ENCODE assay signal across 25 cellular contexts in genomic region chr1:15750924-15751323, GRCh38. TPM values are rescaled to one million over a fixed set of nuclear protein-coding genes. Genes with fewer than 3 reads are reported as not detected.
A peak's percentile ranks its signal among the peaks of the same experiment; 100 is the strongest.
DNase-seq lines count a peak whose midpoint lies in the region; ATAC-seq, FAIRE-seq and TF ChIP-seq lines count a peak whose summit lies in the region.
"Had no signal": no experiment of that assay in that cellular context is flagged by ENCODE, and none has a peak within 500 bp of the region (broad histone marks: within the 10 kb centered on the region; RNA-seq: fewer than 3 reads in every experiment).

No MANE protein-coding gene starts in this region.

- H2AFZ ChIP-seq in HepG2 (ENCODE audit: low read length), result no peak overlapping the region
- H2AFZ ChIP-seq: PC-9 had no signal

- TF ChIP-seq EP300 in HepG2 (IDR thresholded peaks at IDR 0.05; ENCODE audit: low read depth in 2 of 2, low read length in 2 of 2), result no peak
- no peak for TF ChIP-seq EP300 in HepG2 (CRISPR knock-in tag; IDR thresholded peaks at IDR 0.05; ENCODE audit: borderline replicate concordance)

- intact Hi-C loops in HepG2 (cut with micrococcal nuclease; ENCODE audit: unreplicated experiment), result no loop called here
- intact Hi-C loops in right lobe of liver (cut with DNase I), result no loop called here
- intact Hi-C loops in kidney (cut with DNase I), result no loop called here
- intact Hi-C loops in posterior vena cava (cut with DNase I), result no loop called here
- intact Hi-C loops in MCF 10A (cut with micrococcal nuclease), result no loop called here

- no peaks in the 10 kb centered on the region for H4K20me1 ChIP-seq in HepG2 (ENCODE audit: insufficient read depth, low read length)

- H3K4me2 ChIP-seq in HepG2 (ENCODE audit: low read depth, low read length), result peak overlapping the region; percentile 18; the same call in 1 of the 2 replicates
- H3K4me2 ChIP-seq: KMS-11, PC-9 had no signal

- 4% methylated on average over 5 of the region's 12 CpGs for WGBS in HepG2 (ENCODE audit: low lambda C conversion rate)
- 59% methylated on average over 2 of the region's 12 CpGs for WGBS in right lobe of liver (ENCODE audit: insufficient coverage, low coverage, low lambda C conversion rate, missing lambda C conversion rate)

- TF ChIP-seq CTCF in HepG2 (CRISPR knock-in tag; IDR thresholded peaks at IDR 0.05) (no peak), right lobe of liver (IDR thresholded peaks at IDR 0.05) (no peak), kidney (IDR thresholded peaks at IDR 0.05; ENCODE audit: borderline replicate concordance, extremely low read depth, insufficient read depth) (no peak), foreskin fibroblast (IDR thresholded peaks at IDR 0.05; ENCODE audit: low read depth, low read length) (no peak), MCF 10A (IDR thresholded peaks at IDR 0.05; ENCODE audit: unreplicated experiment) (no peak)

- H3K4me1 Mint-ChIP-seq in MCF 10A (ENCODE audit: insufficient read depth, unreplicated experiment), result peaks cover 1% of the 10 kb centered on the region
- H3K4me1 Mint-ChIP-seq: CD4-positive, CD25-positive, alpha-beta regulatory T cell; IgD-negative memory B cell had no signal

- H3K36me3 ChIP-seq in HepG2 (replicated peaks in 1 of 2; ENCODE audit: control insufficient read depth in 1 of 2, insufficient read depth in 2 of 2, low read length in 2 of 2) (no peaks in the 10 kb centered on the region), right lobe of liver (no peaks in the 10 kb centered on the region), kidney (ENCODE audit: control insufficient read depth in 1 of 2, insufficient read depth in 2 of 2, low read length in 2 of 2) (no peaks in the 10 kb centered on the region)

- TF ChIP-seq RAD21 in HepG2 (CRISPR knock-in tag; IDR thresholded peaks at IDR 0.05), result no peak

- BruUV-seq in HepG2 (replicated peaks; lab: Mats Ljungman, UMichigan), result no TSS peak
- no TSS peak for BruUV-seq in MCF 10A (replicated peaks; lab: Mats Ljungman, UMichigan)

- H3K4me3 ChIP-seq in HepG2 (replicated peaks in 1 of 3; ENCODE audit: insufficient read depth in 1 of 3, low read depth in 2 of 3, low read length in 3 of 3) (no peak overlapping the region), right lobe of liver (no peak overlapping the region), kidney (ENCODE audit: low read length in 2 of 2) (no peak overlapping the region), foreskin fibroblast (ENCODE audit: low read depth in 1 of 2, low read length in 2 of 2) (no peak overlapping the region)
- H3K4me3 ChIP-seq: PC-9 had no signal

- FAIRE-seq in HepG2 (lab: Jason Lieb, UNC) (no peak), kidney (lab: Jason Lieb, UNC) (no peak)
- FAIRE-seq: D721Med, GM18507, H54, HTR-8/SVneo had no signal

- H3K79me2 ChIP-seq in HepG2 (ENCODE audit: insufficient read depth, low read length), result no peaks in the 10 kb centered on the region

- H3K27ac ChIP-seq in HepG2 (ENCODE audit: extremely low read length, insufficient read depth, low read length) (no peak overlapping the region), right lobe of liver (no peak overlapping the region), kidney (ENCODE audit: low read depth in 2 of 2, low read length in 2 of 2) (no peak overlapping the region)
- H3K27ac ChIP-seq: KMS-11, PC-9 had no signal

- ATAC-seq in HepG2 (no peak), right lobe of liver (no peak), HG03097 (IDR thresholded peaks at IDR 0.05; ENCODE audit: low FRiP score, unreplicated experiment) (no peak)

- H3K36me3 Mint-ChIP-seq in MCF 10A (ENCODE audit: insufficient read depth, unreplicated experiment), result no peaks in the 10 kb centered on the region
- H3K36me3 Mint-ChIP-seq: CD4-positive, CD25-positive, alpha-beta regulatory T cell had no signal

- POLR2A ChIA-PET in HepG2 (lab: Yijun Ruan, JAX) (interaction anchor here (0.6 to 0.7 kb wide), 2 partner anchors 33 to 286 kb away, joined by 3 to 4 read pairs; no protein-coding TSS in a partner anchor), MCF 10A (lab: Yijun Ruan, JAX) (no interaction called here)

- no peak overlapping the region for H3K9ac ChIP-seq in HepG2 (ENCODE audit: insufficient read depth, low read depth, low read length)
- H3K9ac ChIP-seq in kidney (ENCODE audit: low read length in 2 of 2), result no peak overlapping the region
- H3K9ac ChIP-seq: KMS-11 had no signal

- in situ Hi-C loops in HepG2 (cut with HindIII; ENCODE audit: extremely low pct_ligation_motif_present, low pct_unique_long_range_greater_than_20kb), result no loop called here

- no peaks in the 10 kb centered on the region for H3K27me3 Mint-ChIP-seq in MCF 10A (ENCODE audit: insufficient read depth, unreplicated experiment)

- H3K27ac Mint-ChIP-seq in MCF 10A (ENCODE audit: low read depth, unreplicated experiment), result no peak overlapping the region
- H3K27ac Mint-ChIP-seq: CD4-positive, CD25-positive, alpha-beta regulatory T cell; IgD-negative memory B cell had no signal

- TF ChIP-seq POLR2A in HepG2 (IDR thresholded peaks at IDR 0.05; ENCODE audit: insufficient read depth in 1 of 2, low read depth in 2 of 2, low read length in 2 of 2) (no peak), right lobe of liver (IDR thresholded peaks at IDR 0.05) (no peak)

- no peaks in the 10 kb centered on the region for H3K9me3 Mint-ChIP-seq in MCF 10A (ENCODE audit: unreplicated experiment)

- no peaks in the 10 kb centered on the region for H3K9me3 ChIP-seq in HepG2 (ENCODE audit: low read length)
- no peaks in the 10 kb centered on the region for H3K9me3 ChIP-seq in right lobe of liver
- H3K9me3 ChIP-seq in kidney (ENCODE audit: control insufficient read depth in 1 of 2, low read length in 2 of 2), result no peaks in the 10 kb centered on the region

- H3K27me3 ChIP-seq in HepG2 (ENCODE audit: control insufficient read depth in 1 of 2, insufficient read depth in 2 of 2, low read length in 2 of 2), result peaks cover 1 to 31% of the 10 kb centered on the region in 2 experiments
- no peaks in the 10 kb centered on the region for H3K27me3 ChIP-seq in right lobe of liver

- H3K4me1 ChIP-seq in HepG2 (ENCODE audit: insufficient read depth, low read length) (peaks cover 67% of the 10 kb centered on the region), right lobe of liver (no peaks in the 10 kb centered on the region), kidney (ENCODE audit: control insufficient read depth in 1 of 2, insufficient read depth in 1 of 2, low read depth in 1 of 2, low read length in 2 of 2) (peaks cover 0 to 15% of the 10 kb centered on the region in 2 donors)

- CTCF ChIA-PET in HepG2 (lab: Yijun Ruan, JAX; ENCODE audit: low intra/inter-chr PET ratio, low total read pairs), result no interaction called here
- CTCF ChIA-PET in MCF 10A (lab: Yijun Ruan, JAX), result no interaction called here

- DNase-seq in HepG2 (ENCODE audit: low spot score), result no peak
- no peak for DNase-seq in right lobe of liver
- DNase-seq in kidney, result peak; percentile 53
- DNase-seq in posterior vena cava (ENCODE audit: low spot score), result peak; percentile 75
- DNase-seq in foreskin fibroblast, result no peak
- no peak for DNase-seq in MCF 10A (ENCODE audit: unreplicated experiment)
- DNase-seq: CD4-positive, CD25-positive, alpha-beta regulatory T cell; NCI-H1048; NCI-H1417; NCI-H1694; NCI-H2029 treated with DMSO at 0.1 percent for 48 hours; NCI-H446 treated with DMSO at 0.1 percent for 48 hours; NCI-H526; PC-9; SHP77 treated with DMSO at 0.1 percent for 48 hours had no signal

- H3K4me3 Mint-ChIP-seq in MCF 10A (ENCODE audit: unreplicated experiment), result no peak overlapping the region
- H3K4me3 Mint-ChIP-seq: CD4-positive, CD25-positive, alpha-beta regulatory T cell; IgD-negative memory B cell had no signal

RNA-seq across cellular contexts. Expression of gene FBLIM1, which starts 7.7 kb away (rescaled TPM):
- 9.2 and 10.6 TPM in 2 replicates for total RNA-seq in HepG2 (2016; rRNA removed; fragmentation: Illumina TruSeq; extraction: Trizol)
- 2.3 and 2.6 TPM in 2 replicates for total RNA-seq in HepG2 (2016; cell fraction: cytosol; rRNA removed; fragmentation: Illumina TruSeq; extraction: Trizol; ENCODE audit: low read depth)
- total RNA-seq in HepG2 (2016; cell fraction: insoluble cytoplasmic fraction; rRNA removed; fragmentation: Illumina TruSeq; extraction: Trizol), result 9.3 and 10.5 TPM in 2 replicates
- 7.4 and 8.7 TPM in 2 replicates for total RNA-seq in HepG2 (2016; cell fraction: membrane; rRNA removed; fragmentation: Illumina TruSeq; extraction: Trizol)
- 4.4 and 5.9 TPM in 2 replicates for total RNA-seq in HepG2 (2016; cell fraction: nucleus; rRNA removed; fragmentation: Illumina TruSeq; extraction: Trizol)
- polyA plus RNA-seq in HepG2 (2011; rRNA removed), result 23.0 and 24.6 TPM in 2 replicates
- 15.7 and 22.9 TPM in 2 replicates for polyA plus RNA-seq in HepG2 (2011; cell fraction: cytosol; rRNA removed)
- 22.7 and 27.5 TPM in 2 replicates for polyA plus RNA-seq in HepG2 (2011; cell fraction: nucleus; rRNA removed)
- polyA plus RNA-seq in HepG2 (2012), result 2.8 and 7.8 TPM in 2 replicates
- 2.9 and 3.0 TPM in 2 replicates for polyA plus RNA-seq in HepG2 (2016; cell fraction: cytosol; fragmentation: Illumina TruSeq; extraction: Trizol; ENCODE audit: low read depth)
- 10.8 and 11.3 TPM in 2 replicates for polyA plus RNA-seq in HepG2 (2016; cell fraction: insoluble cytoplasmic fraction; fragmentation: Illumina TruSeq; extraction: Trizol; ENCODE audit: low read depth)
- polyA plus RNA-seq in HepG2 (2016; cell fraction: membrane; fragmentation: Illumina TruSeq; extraction: Trizol; ENCODE audit: low read depth), result 6.2 and 6.7 TPM in 2 replicates
- 17.7 and 20.4 TPM in 2 replicates for polyA plus RNA-seq in HepG2 (2016; cell fraction: nucleus; fragmentation: Illumina TruSeq; extraction: Trizol; ENCODE audit: insufficient read depth, low read depth)
- 2.2 and 24.8 TPM in 2 replicates for polyA minus RNA-seq in HepG2 (2011; rRNA and poly(A)+ RNA removed; ENCODE audit: low replicate concordance)
- polyA minus RNA-seq in HepG2 (2011; cell fraction: cytosol; rRNA and poly(A)+ RNA removed), result 12.1 and 12.4 TPM in 2 replicates
- polyA minus RNA-seq in HepG2 (2011; cell fraction: nucleus; rRNA and poly(A)+ RNA removed), result 8.8 and 10.0 TPM in 2 replicates
- total RNA-seq in right lobe of liver, result 10 to 100 TPM in 1 of 6 experiments, 1 to 10 TPM in 5; 4.0 to 13.1 (median 6.0) TPM
- total RNA-seq in kidney, result 89.3 TPM
- 16.6 TPM for polyA plus RNA-seq in kidney (ENCODE audit: insufficient read depth, low read depth, low replicate concordance)
- 100 to 1,000 TPM; 224 to 328 TPM for total RNA-seq in posterior vena cava
- 78.2 and 101 TPM in 2 replicates for total RNA-seq in MCF 10A (2022)
- total RNA-seq: CD4-positive, CD25-positive, alpha-beta regulatory T cell had no signal
- polyA plus RNA-seq: IgD-negative memory B cell had no signal

RNA-seq across cellular contexts. Expression of gene TMEM82, which starts 8.6 kb away (rescaled TPM):
- total RNA-seq in HepG2 (2016; rRNA removed; fragmentation: Illumina TruSeq; extraction: Trizol) (0.29 and 0.97 TPM in 2 replicates), right lobe of liver (10 to 100 TPM; 15.8 to 33.5 (median 19.1) TPM), kidney (2.0 TPM), posterior vena cava (not detected), MCF 10A (2022) (not detected in 2 replicates)
- 0.71 and 0.79 TPM in 2 replicates for total RNA-seq in HepG2 (2016; cell fraction: cytosol; rRNA removed; fragmentation: Illumina TruSeq; extraction: Trizol; ENCODE audit: low read depth)
- total RNA-seq in HepG2 (2016; cell fraction: insoluble cytoplasmic fraction; rRNA removed; fragmentation: Illumina TruSeq; extraction: Trizol), result 0.43 and 0.58 TPM in 2 replicates
- total RNA-seq in HepG2 (2016; cell fraction: membrane; rRNA removed; fragmentation: Illumina TruSeq; extraction: Trizol), result 0.43 and 0.45 TPM in 2 replicates
- 0.41 and 0.75 TPM in 2 replicates for total RNA-seq in HepG2 (2016; cell fraction: nucleus; rRNA removed; fragmentation: Illumina TruSeq; extraction: Trizol)
- polyA plus RNA-seq in HepG2 (2011; rRNA removed) (0.24 and 0.40 TPM in 2 replicates), kidney (ENCODE audit: insufficient read depth, low read depth, low replicate concordance) (25.4 TPM)
- polyA plus RNA-seq in HepG2 (2011; cell fraction: cytosol; rRNA removed), result 0.28 and 0.51 TPM in 2 replicates
- 0.58 and 0.85 TPM in 2 replicates for polyA plus RNA-seq in HepG2 (2011; cell fraction: nucleus; rRNA removed)
- polyA plus RNA-seq in HepG2 (2012), result 0.32 and 0.44 TPM in 2 replicates
- 0.60 and 0.79 TPM in 2 replicates for polyA plus RNA-seq in HepG2 (2016; cell fraction: cytosol; fragmentation: Illumina TruSeq; extraction: Trizol; ENCODE audit: low read depth)
- polyA plus RNA-seq in HepG2 (2016; cell fraction: insoluble cytoplasmic fraction; fragmentation: Illumina TruSeq; extraction: Trizol; ENCODE audit: low read depth), result 0.37 and 0.50 TPM in 2 replicates
- 0.64 and 0.87 TPM in 2 replicates for polyA plus RNA-seq in HepG2 (2016; cell fraction: membrane; fragmentation: Illumina TruSeq; extraction: Trizol; ENCODE audit: low read depth)
- 1.1 and 1.5 TPM in 2 replicates for polyA plus RNA-seq in HepG2 (2016; cell fraction: nucleus; fragmentation: Illumina TruSeq; extraction: Trizol; ENCODE audit: insufficient read depth, low read depth)
- 0.92 TPM in 1 of 2 replicates, not detected in the other for polyA minus RNA-seq in HepG2 (2011; rRNA and poly(A)+ RNA removed; ENCODE audit: low replicate concordance)
- 0.44 and 0.59 TPM in 2 replicates for polyA minus RNA-seq in HepG2 (2011; cell fraction: cytosol; rRNA and poly(A)+ RNA removed)
- polyA minus RNA-seq in HepG2 (2011; cell fraction: nucleus; rRNA and poly(A)+ RNA removed), result 0.62 TPM in 1 of 2 replicates, not detected in the other
- total RNA-seq: A172; CD4-positive, CD25-positive, alpha-beta regulatory T cell; PC-9; RPMI7951 had no signal
- polyA plus RNA-seq: BJ; CD4-positive, CD25-positive, alpha-beta regulatory T cell; IgD-negative memory B cell had no signal

RNA-seq across cellular contexts. Expression of gene SLC25A34, which starts 14.9 kb away (rescaled TPM):
- total RNA-seq in HepG2 (2016; rRNA removed; fragmentation: Illumina TruSeq; extraction: Trizol) (0.13 TPM in 1 of 2 replicates, not detected in the other), right lobe of liver (10 to 100 TPM in 1 of 6 experiments, 1 to 10 TPM in 4, under 1 TPM in 1; 0.69 to 11.6 (median 3.2) TPM), kidney (1.5 TPM), posterior vena cava (1 to 10 TPM; 1.2 to 1.6 TPM), MCF 10A (2022) (0.79 and 1.3 TPM in 2 replicates)
- total RNA-seq in HepG2 (2016; cell fraction: cytosol; rRNA removed; fragmentation: Illumina TruSeq; extraction: Trizol; ENCODE audit: low read depth), result not detected in 2 replicates
- total RNA-seq in HepG2 (2016; cell fraction: insoluble cytoplasmic fraction; rRNA removed; fragmentation: Illumina TruSeq; extraction: Trizol), result 0.13 and 0.15 TPM in 2 replicates
- total RNA-seq in HepG2 (2016; cell fraction: membrane; rRNA removed; fragmentation: Illumina TruSeq; extraction: Trizol), result 0.09 TPM in 1 of 2 replicates, not detected in the other
- 0.41 TPM in 1 of 2 replicates, not detected in the other for total RNA-seq in HepG2 (2016; cell fraction: nucleus; rRNA removed; fragmentation: Illumina TruSeq; extraction: Trizol)
- polyA plus RNA-seq in HepG2 (2011; rRNA removed) (0.18 TPM in 2 replicates), kidney (ENCODE audit: insufficient read depth, low read depth, low replicate concordance) (12.2 TPM)
- polyA plus RNA-seq in HepG2 (2011; cell fraction: cytosol; rRNA removed), result 0.12 and 0.16 TPM in 2 replicates
- polyA plus RNA-seq in HepG2 (2011; cell fraction: nucleus; rRNA removed), result 0.33 and 0.35 TPM in 2 replicates
- 0.07 TPM in 1 of 2 replicates, not detected in the other for polyA plus RNA-seq in HepG2 (2012)
- polyA plus RNA-seq in HepG2 (2016; cell fraction: cytosol; fragmentation: Illumina TruSeq; extraction: Trizol; ENCODE audit: low read depth), result not detected in 2 replicates
- polyA plus RNA-seq in HepG2 (2016; cell fraction: insoluble cytoplasmic fraction; fragmentation: Illumina TruSeq; extraction: Trizol; ENCODE audit: low read depth), result 0.10 TPM in 1 of 2 replicates, not detected in the other
- polyA plus RNA-seq in HepG2 (2016; cell fraction: membrane; fragmentation: Illumina TruSeq; extraction: Trizol; ENCODE audit: low read depth), result 0.08 TPM in 1 of 2 replicates, not detected in the other
- polyA plus RNA-seq in HepG2 (2016; cell fraction: nucleus; fragmentation: Illumina TruSeq; extraction: Trizol; ENCODE audit: insufficient read depth, low read depth), result 0.15 and 0.21 TPM in 2 replicates
- polyA minus RNA-seq in HepG2 (2011; rRNA and poly(A)+ RNA removed; ENCODE audit: low replicate concordance), result 0.04 and 0.42 TPM in 2 replicates
- not detected in 2 replicates for polyA minus RNA-seq in HepG2 (2011; cell fraction: cytosol; rRNA and poly(A)+ RNA removed)
- 0.12 TPM in 1 of 2 replicates, not detected in the other for polyA minus RNA-seq in HepG2 (2011; cell fraction: nucleus; rRNA and poly(A)+ RNA removed)
- total RNA-seq: A172 had no signal
- polyA plus RNA-seq: CD4-positive, CD25-positive, alpha-beta regulatory T cell; IgD-negative memory B cell had no signal

RNA-seq across cellular contexts. Expression of gene UQCRHL, which starts 56.5 kb away (rescaled TPM):
- total RNA-seq in HepG2 (2016; rRNA removed; fragmentation: Illumina TruSeq; extraction: Trizol) (2.3 and 4.0 TPM in 2 replicates), right lobe of liver (1 to 10 TPM in 2 of 6 experiments, under 1 TPM in 4; 0.42 to 1.1 (median 0.51) TPM), kidney (0.91 TPM), posterior vena cava (under 1 TPM; 0.71 to 0.88 TPM), MCF 10A (2022) (1.1 and 1.7 TPM in 2 replicates)
- 1.3 and 1.6 TPM in 2 replicates for total RNA-seq in HepG2 (2016; cell fraction: cytosol; rRNA removed; fragmentation: Illumina TruSeq; extraction: Trizol; ENCODE audit: low read depth)
- 2.3 and 4.1 TPM in 2 replicates for total RNA-seq in HepG2 (2016; cell fraction: insoluble cytoplasmic fraction; rRNA removed; fragmentation: Illumina TruSeq; extraction: Trizol)
- 3.6 and 3.8 TPM in 2 replicates for total RNA-seq in HepG2 (2016; cell fraction: membrane; rRNA removed; fragmentation: Illumina TruSeq; extraction: Trizol)
- 0.72 and 0.87 TPM in 2 replicates for total RNA-seq in HepG2 (2016; cell fraction: nucleus; rRNA removed; fragmentation: Illumina TruSeq; extraction: Trizol)
- polyA plus RNA-seq in HepG2 (2011; rRNA removed) (1.4 and 1.8 TPM in 2 replicates), kidney (ENCODE audit: insufficient read depth, low read depth, low replicate concordance) (11.8 TPM)
- polyA plus RNA-seq in HepG2 (2011; cell fraction: cytosol; rRNA removed), result 1.3 and 2.6 TPM in 2 replicates
- 0.59 and 1.3 TPM in 2 replicates for polyA plus RNA-seq in HepG2 (2011; cell fraction: nucleus; rRNA removed)
- polyA plus RNA-seq in HepG2 (2012), result 4.4 and 15.0 TPM in 2 replicates
- polyA plus RNA-seq in HepG2 (2016; cell fraction: cytosol; fragmentation: Illumina TruSeq; extraction: Trizol; ENCODE audit: low read depth), result 3.5 and 3.9 TPM in 2 replicates
- 6.0 and 6.8 TPM in 2 replicates for polyA plus RNA-seq in HepG2 (2016; cell fraction: insoluble cytoplasmic fraction; fragmentation: Illumina TruSeq; extraction: Trizol; ENCODE audit: low read depth)
- 4.5 and 5.2 TPM in 2 replicates for polyA plus RNA-seq in HepG2 (2016; cell fraction: membrane; fragmentation: Illumina TruSeq; extraction: Trizol; ENCODE audit: low read depth)
- polyA plus RNA-seq in HepG2 (2016; cell fraction: nucleus; fragmentation: Illumina TruSeq; extraction: Trizol; ENCODE audit: insufficient read depth, low read depth), result 1.8 and 2.2 TPM in 2 replicates
- 1.2 TPM in 1 of 2 replicates, not detected in the other for polyA minus RNA-seq in HepG2 (2011; rRNA and poly(A)+ RNA removed; ENCODE audit: low replicate concordance)
- 2.5 and 2.8 TPM in 2 replicates for polyA minus RNA-seq in HepG2 (2011; cell fraction: cytosol; rRNA and poly(A)+ RNA removed)
- polyA minus RNA-seq in HepG2 (2011; cell fraction: nucleus; rRNA and poly(A)+ RNA removed), result 0.64 and 0.87 TPM in 2 replicates

Comparison
In these comparisons a context has a peak if more than half of its experiments do, and no peak if none do; other contexts are left out.
1. DNase-seq: peak in kidney (single experiment) and posterior vena cava (single experiment); none in HepG2 (single experiment), right lobe of liver (0 of 3), foreskin fibroblast (0 of 2) and MCF 10A (single experiment).